In the genomic region with DNA sequence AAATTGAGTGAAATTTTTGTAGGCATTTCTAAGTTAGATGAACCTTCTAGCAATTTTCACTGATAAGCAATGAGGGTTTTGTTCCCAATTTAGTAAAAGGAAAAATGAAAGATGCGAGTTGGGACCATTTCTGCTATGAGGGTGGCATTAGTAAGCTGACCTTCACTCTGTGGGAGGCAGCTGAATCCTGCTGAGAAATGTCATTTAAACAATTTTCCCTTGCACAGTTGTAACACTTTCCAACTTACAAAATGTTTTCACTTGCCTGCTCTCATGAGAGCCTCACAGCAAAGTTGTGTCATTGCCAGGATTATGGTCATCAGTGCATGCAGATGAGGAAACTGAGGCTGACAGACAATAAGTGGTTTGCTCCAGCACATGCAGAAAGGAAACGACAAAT, we compare ENCODE assay signal across 21 cellular contexts.
DNase-seq lines count a peak whose midpoint lies in the region; ATAC-seq and TF ChIP-seq lines count a peak whose summit lies in the region.
"Had no signal": no experiment of that assay in that cellular context is flagged by ENCODE, and none has a peak within 500 bp of the region (broad histone marks: within the 10 kb centered on the region; RNA-seq: fewer than 3 reads in every experiment).

No MANE protein-coding gene starts in this region.

- no peaks in the 10 kb centered on the region for H3K27me3 Mint-ChIP-seq in chondrocyte (ENCODE audit: low read depth)
- H3K27me3 Mint-ChIP-seq: CD4-positive, alpha-beta memory T cell had no signal

- no peak for TF ChIP-seq CTCF in astrocyte of the spinal cord (IDR thresholded peaks at IDR 0.05; ENCODE audit: low read depth, low read length)
- TF ChIP-seq CTCF in esophagus muscularis mucosa (IDR thresholded peaks at IDR 0.05) = no peak
- no peak for TF ChIP-seq CTCF in chondrocyte (IDR thresholded peaks at IDR 0.05)

- H3K36me3 ChIP-seq in esophagus muscularis mucosa = no peaks in the 10 kb centered on the region

- H3K4me1 Mint-ChIP-seq in chondrocyte (ENCODE audit: low read depth) = peaks cover 34% of the 10 kb centered on the region
- H3K4me1 Mint-ChIP-seq: CD4-positive, alpha-beta memory T cell had no signal

- no peaks in the 10 kb centered on the region for H3K9me3 Mint-ChIP-seq in chondrocyte (ENCODE audit: low read depth)
- H3K9me3 Mint-ChIP-seq: CD4-positive, alpha-beta memory T cell; GM23338; H9 had no signal

- no peaks in the 10 kb centered on the region for H3K27me3 ChIP-seq in esophagus muscularis mucosa

- no peaks in the 10 kb centered on the region for H3K36me3 Mint-ChIP-seq in chondrocyte (ENCODE audit: low read depth)

- H3K4me3 Mint-ChIP-seq in chondrocyte (ENCODE audit: unreplicated experiment) = no peak overlapping the region
- H3K4me3 Mint-ChIP-seq: CD4-positive, alpha-beta memory T cell; GM23338; H9 had no signal

- ATAC-seq in sciatic nerve = peak; percentile 20
- no peak for ATAC-seq in HG03280 (IDR thresholded peaks at IDR 0.05; ENCODE audit: unreplicated experiment)
- no peak for ATAC-seq in GM18867 (IDR thresholded peaks at IDR 0.05; ENCODE audit: unreplicated experiment)
- ATAC-seq in HG02678 (IDR thresholded peaks at IDR 0.05; ENCODE audit: unreplicated experiment) = no peak
- ATAC-seq: A549, GM12878, GM23338, HCT116 had no signal

- peak; percentile 8 for DNase-seq in G401 (ENCODE audit: low spot score)
- peak; percentile 53 for DNase-seq in astrocyte of the spinal cord (ENCODE audit: low read depth, low spot score)
- DNase-seq in esophagus muscularis mucosa (ENCODE audit: extremely low spot score) = peak; percentile 17
- no peak for DNase-seq in sciatic nerve (ENCODE audit: low spot score)
- no peak for DNase-seq in chondrocyte (ENCODE audit: low spot score)
- DNase-seq: 8988T; ACHN; Calu3; CD4-positive, alpha-beta memory T cell; COR-L47; DMS53; DMS79 treated with DMSO at 0.1 percent for 48 hours; GDM1; H9 had no signal

- no peak overlapping the region for H3K27ac ChIP-seq in esophagus muscularis mucosa (replicated peaks in 1 of 4)
- H3K27ac ChIP-seq: A549 had no signal

- no peaks in the 10 kb centered on the region for H3K4me1 ChIP-seq in esophagus muscularis mucosa
- H3K4me1 ChIP-seq: A549 had no signal

- no peak overlapping the region for H3K27ac Mint-ChIP-seq in chondrocyte (ENCODE audit: unreplicated experiment)
- H3K27ac Mint-ChIP-seq: CD4-positive, alpha-beta memory T cell; GM23338 had no signal

- WGBS in esophagus muscularis mucosa = 86% methylated on average over 2 of the region's 2 CpGs

- intact Hi-C loops in esophagus muscularis mucosa (cut with DNase I) = no loop called here
- intact Hi-C loops in sciatic nerve (cut with DNase I) = no loop called here

- H3K4me3 ChIP-seq in astrocyte of the spinal cord (ENCODE audit: low read depth, low read length) (no peak overlapping the region), esophagus muscularis mucosa (no peak overlapping the region)
- H3K4me3 ChIP-seq: A549, GM12878, GM23338 had no signal

- no peaks in the 10 kb centered on the region for H3K9me3 ChIP-seq in esophagus muscularis mucosa
- H3K9me3 ChIP-seq: A549 had no signal

- in situ Hi-C loops in G401 (cut with HindIII; ENCODE audit: low sequenced_read_pairs) (no loop called here), astrocyte of the spinal cord (cut with HindIII; ENCODE audit: low sequenced_read_pairs) (no loop called here)

- TF ChIP-seq POLR2A in esophagus muscularis mucosa (IDR thresholded peaks at IDR 0.05; ENCODE audit: low read depth) = no peak

- TF ChIP-seq EP300 in esophagus muscularis mucosa (IDR thresholded peaks at IDR 0.05) = no peak

Comparison
In these comparisons a context has a peak if more than half of its experiments do, and no peak if none do; other contexts are left out.
1. DNase-seq: peak in G401 (single experiment), astrocyte of the spinal cord (single experiment) and esophagus muscularis mucosa (single experiment); none in sciatic nerve (single experiment) and chondrocyte (single experiment).